9 cellular contexts compared by ENCODE assay signal in genomic region chr2:204024503-204024902, GRCh38.
DNase-seq lines count a peak whose midpoint lies in the region; ATAC-seq, FAIRE-seq and TF ChIP-seq lines count a peak whose summit lies in the region.
"Had no signal": no experiment of that assay in that cellular context is flagged by ENCODE, and none has a peak within 500 bp of the region (broad histone marks: within the 10 kb centered on the region; RNA-seq: fewer than 3 reads in every experiment).

No MANE protein-coding gene starts in this region.

- TF ChIP-seq CTCF in K562 (IDR thresholded peaks at IDR 0.05 in 2 of 3, conservative IDR thresholded peaks at IDR 0.05 in 1 of 3; ENCODE audit: insufficient read depth in 2 of 3, low read depth in 1 of 3, low read length in 3 of 3): peak in 2 of 3 experiments; percentile 37 to 38; a peak in 2 of 6 replicates

- H3K9ac ChIP-seq in K562 (ENCODE audit: insufficient read depth in 1 of 2, low read depth in 2 of 2, low read length in 2 of 2): no peak overlapping the region

- H3K9me3 Mint-ChIP-seq in activated T-cell treated with anti-CD3 and anti-CD28 coated beads, Interleukin-2, amount 50 U/mL, for 24 hours: peaks cover 4% of the 10 kb centered on the region

- TF ChIP-seq RAD21 in K562 (CRISPR knock-in tag; conservative IDR thresholded peaks at IDR 0.05 in 1 of 2, IDR thresholded peaks at IDR 0.05 in 1 of 2): peak; percentile 29 to 45

- no peaks in the 10 kb centered on the region for H3K9me1 ChIP-seq in K562 (ENCODE audit: control insufficient read depth, insufficient read depth, low read length)

- H3K79me2 ChIP-seq in K562 (ENCODE audit: control insufficient read depth, insufficient read depth, low read length): no peaks in the 10 kb centered on the region

- H3K4me3 ChIP-seq in K562: no peak overlapping the region

- no peak overlapping the region for H3K4me2 ChIP-seq in K562 (ENCODE audit: insufficient read depth, low read length)

- TF ChIP-seq EP300 in K562 (IDR thresholded peaks at IDR 0.05; ENCODE audit: low read length): no peak

- H3K27ac ChIP-seq in K562 (ENCODE audit: extremely low read depth, low read depth, low read length): no peak overlapping the region

- H3K27me3 ChIP-seq in K562 (ENCODE audit: control insufficient read depth in 2 of 2, insufficient read depth in 2 of 2, low read length in 2 of 2): no peaks in the 10 kb centered on the region

- peaks cover 61% of the 10 kb centered on the region for H3K4me1 Mint-ChIP-seq in activated T-cell treated with anti-CD3 and anti-CD28 coated beads, Interleukin-2, amount 50 U/mL, for 24 hours (ENCODE audit: low read depth)

- ATAC-seq in K562 (no peak), left colon (peak; percentile 45), GM19452 (IDR thresholded peaks at IDR 0.05; ENCODE audit: unreplicated experiment) (no peak)

- DNase-seq in activated T-cell treated with anti-CD3 and anti-CD28 coated beads, Interleukin-2, amount 50 U/mL, for 24 hours: no peak
- no peak for DNase-seq in activated T-cell treated with anti-CD3 and anti-CD28 coated beads for 4 hours
- DNase-seq in NCI-H146 treated with DMSO at 0.1 percent for 48 hours (lab: John Stamatoyannopoulos, UW; ENCODE audit: unreplicated experiment): peak; percentile 12
- peak in 3 of 4 experiments; percentile 2 to 11 (median 4) for DNase-seq in K562 (ENCODE audit: extremely low read depth in 1 of 4, low spot score in 3 of 4)
- DNase-seq in left colon: peak in 1 of 2 donors; percentile 13
- no peak for DNase-seq in activated gamma-delta T cell treated with Interleukin-2 at 50 U/mL for 16 hours
- DNase-seq in 8988T: no peak

- H3K36me3 ChIP-seq in K562 (ENCODE audit: control insufficient read depth, insufficient read depth, low read length): no peaks in the 10 kb centered on the region

- no peak overlapping the region for H2AFZ ChIP-seq in K562 (ENCODE audit: low read depth, low read length)

- H4K20me1 ChIP-seq in K562 (replicated peaks; ENCODE audit: control insufficient read depth, insufficient read depth, low read length): no peaks in the 10 kb centered on the region

- no peaks in the 10 kb centered on the region for H3K4me1 ChIP-seq in K562 (replicated peaks in 1 of 2; ENCODE audit: control insufficient read depth in 2 of 2, insufficient read depth in 2 of 2, low read length in 2 of 2)

- WGBS in K562 (ENCODE audit: insufficient coverage, low coverage, missing lambda C conversion rate): 0% methylated on average over 1 of the region's 1 CpG

- peak overlapping the region; percentile 52 for H3K27ac Mint-ChIP-seq in activated T-cell treated with anti-CD3 and anti-CD28 coated beads, Interleukin-2, amount 50 U/mL, for 24 hours
- H3K27ac Mint-ChIP-seq: activated naive CD8-positive, alpha-beta T cell had no signal

- no peak for TF ChIP-seq POLR2A in K562 (conservative IDR thresholded peaks at IDR 0.05)

- POLR2A ChIA-PET in K562 (lab: Yijun Ruan, JAX): no interaction called here

- no peak for FAIRE-seq in K562 (lab: Jason Lieb, UNC)

- H3K4me3 Mint-ChIP-seq in activated T-cell treated with anti-CD3 and anti-CD28 coated beads, Interleukin-2, amount 50 U/mL, for 24 hours: no peak overlapping the region
- H3K4me3 Mint-ChIP-seq: activated naive CD8-positive, alpha-beta T cell had no signal

- intact Hi-C loops in K562 (cut with micrococcal nuclease): no loop called here
- intact Hi-C loops in left colon (cut with DNase I, micrococcal nuclease): no loop called here

- H3K27me3 Mint-ChIP-seq in activated T-cell treated with anti-CD3 and anti-CD28 coated beads, Interleukin-2, amount 50 U/mL, for 24 hours: no peaks in the 10 kb centered on the region
- H3K27me3 Mint-ChIP-seq: activated naive CD8-positive, alpha-beta T cell had no signal

- H3K9me3 ChIP-seq in K562 (replicated peaks; ENCODE audit: control insufficient read depth, insufficient read depth, low read depth, low read length): no peaks in the 10 kb centered on the region

- CTCF ChIA-PET in K562 (lab: Yijun Ruan, JAX; ENCODE audit: low intra/inter-chr PET ratio): no interaction called here

- in situ Hi-C loops in K562 (cut with MboI): no loop called here

- no peaks in the 10 kb centered on the region for H3K36me3 Mint-ChIP-seq in activated T-cell treated with anti-CD3 and anti-CD28 coated beads, Interleukin-2, amount 50 U/mL, for 24 hours (ENCODE audit: low read depth)

- BruUV-seq in K562 (replicated peaks; lab: Mats Ljungman, UMichigan): no TSS peak

TF ChIP-seq in K562, 482 proteins besides CTCF, POLR2A, EP300 and RAD21:
- TF ChIP-seq CBX5 (IDR thresholded peaks at IDR 0.05; ENCODE audit: borderline replicate concordance, low read depth): no peak
- TF ChIP-seq TRIM28 (IDR thresholded peaks at IDR 0.05): no peak
- TF ChIP-seq CBFA2T2 (conservative IDR thresholded peaks at IDR 0.05): no peak
- no peak for TF ChIP-seq GMEB1 (CRISPR knock-in tag; IDR thresholded peaks at IDR 0.05)
- no peak for TF ChIP-seq SMARCC2 (IDR thresholded peaks at IDR 0.05; ENCODE audit: low read depth)
- no peak for TF ChIP-seq SREBF2 (CRISPR knock-in tag; IDR thresholded peaks at IDR 0.05)
- no peak for TF ChIP-seq PCBP1 (IDR thresholded peaks at IDR 0.05; ENCODE audit: low read depth, low read length, poor library complexity, severe bottlenecking)
- no peak for TF ChIP-seq HSF4 (CRISPR knock-in tag; IDR thresholded peaks at IDR 0.05; ENCODE audit: borderline replicate concordance)
- no peak for TF ChIP-seq NUFIP1 (IDR thresholded peaks at IDR 0.05; ENCODE audit: partially characterized antibody)
- no peak for TF ChIP-seq NFRKB (IDR thresholded peaks at IDR 0.05; ENCODE audit: low read depth)
- no peak for TF ChIP-seq THAP7 (CRISPR knock-in tag; IDR thresholded peaks at IDR 0.05)
- no peak for TF ChIP-seq CGGBP1 (CRISPR knock-in tag; IDR thresholded peaks at IDR 0.05)
- TF ChIP-seq BCL6 (CRISPR knock-in tag; IDR thresholded peaks at IDR 0.05): no peak
- no peak for TF ChIP-seq TSC22D4 (tag; IDR thresholded peaks at IDR 0.05)
- no peak for TF ChIP-seq RBM14 (IDR thresholded peaks at IDR 0.05; ENCODE audit: borderline replicate concordance, insufficient read depth, low read depth, low read length)
- no peak for TF ChIP-seq CBX8 (IDR thresholded peaks at IDR 0.05; ENCODE audit: borderline replicate concordance, extremely low read depth, low read depth, low read length, poor library complexity, severe bottlenecking)
- no peak for TF ChIP-seq FUS (optimal IDR thresholded peaks at IDR 0.05; ENCODE audit: low read depth, low read length)
- TF ChIP-seq CHD4 (IDR thresholded peaks at IDR 0.05; ENCODE audit: insufficient read depth, insufficient replicate concordance, low read depth, low read length, poor library complexity, severe bottlenecking): no peak
- TF ChIP-seq PHF21A (IDR thresholded peaks at IDR 0.05; ENCODE audit: borderline replicate concordance, low read depth): no peak
TF ChIP-seq in K562: peak in this region for 0.

Comparison
In these comparisons a context has a peak if more than half of its experiments do, and no peak if none do; other contexts are left out.
1. DNase-seq: peak in NCI-H146 treated with DMSO at 0.1 percent for 48 hours (single experiment) and K562 (3 of 4); none in activated T-cell treated with anti-CD3 and anti-CD28 coated beads, Interleukin-2, amount 50 U/mL, for 24 hours (single experiment), activated T-cell treated with anti-CD3 and anti-CD28 coated beads for 4 hours (single experiment), activated gamma-delta T cell treated with Interleukin-2 at 50 U/mL for 16 hours (single experiment) and 8988T (single experiment).